ENCODE assay signal across 16 cellular contexts in genomic region chr3:184683900-184684560, GRCh38. TPM values are rescaled to one million over a fixed set of nuclear protein-coding genes. Genes with fewer than 3 reads are reported as not detected.
DNase-seq lines count a peak whose midpoint lies in the region; ATAC-seq and TF ChIP-seq lines count a peak whose summit lies in the region.
"Had no signal": no experiment of that assay in that cellular context is flagged by ENCODE, and none has a peak within 500 bp of the region (broad histone marks: within the 10 kb centered on the region; RNA-seq: fewer than 3 reads in every experiment).

No MANE protein-coding gene starts in this region.

- no peaks in the 10 kb centered on the region for H3K9me3 ChIP-seq in spleen
- H3K9me3 ChIP-seq in testis = no peaks in the 10 kb centered on the region
- no peaks in the 10 kb centered on the region for H3K9me3 ChIP-seq in ascending aorta
- H3K9me3 ChIP-seq: BE2C had no signal

- H3K4me1 ChIP-seq in spleen (peaks cover 0 to 26% (median 17%) of the 10 kb centered on the region in 6 donors), testis (peaks cover 36% of the 10 kb centered on the region), ascending aorta (no peaks in the 10 kb centered on the region)

- H3K27ac Mint-ChIP-seq in chondrocyte (ENCODE audit: unreplicated experiment) (no peak overlapping the region), nephron (peak overlapping the region; percentile 90 to 97 (median 95))
- H3K27ac Mint-ChIP-seq: CD4-positive, CD25-positive, alpha-beta regulatory T cell; CD8-positive, alpha-beta memory T cell; H9 had no signal

- H3K27me3 Mint-ChIP-seq in chondrocyte (ENCODE audit: low read depth) = no peaks in the 10 kb centered on the region
- H3K27me3 Mint-ChIP-seq in nephron (ENCODE audit: low read depth) = no peaks in the 10 kb centered on the region

- H3K4me3 Mint-ChIP-seq in chondrocyte (ENCODE audit: unreplicated experiment) (no peak overlapping the region), nephron (no peak overlapping the region)
- H3K4me3 Mint-ChIP-seq: CD4-positive, CD25-positive, alpha-beta regulatory T cell; CD8-positive, alpha-beta memory T cell; H9 had no signal

- H3K36me3 Mint-ChIP-seq in chondrocyte (ENCODE audit: low read depth) (no peaks in the 10 kb centered on the region), nephron (ENCODE audit: low read depth) (no peaks in the 10 kb centered on the region)
- H3K36me3 Mint-ChIP-seq: CD4-positive, CD25-positive, alpha-beta regulatory T cell; CD8-positive, alpha-beta memory T cell had no signal

- H3K36me3 ChIP-seq in H7 (replicated peaks; ENCODE audit: control insufficient read depth, insufficient read depth, low read length) (no peaks in the 10 kb centered on the region), spleen (no peaks in the 10 kb centered on the region), testis (ENCODE audit: low read depth, missing control alignments) (no peaks in the 10 kb centered on the region), ascending aorta (no peaks in the 10 kb centered on the region)
- H3K36me3 ChIP-seq: BE2C had no signal

- DNase-seq in H7 (peak; percentile 8), chondrocyte (ENCODE audit: low spot score) (peak; percentile 54), spleen (peak; percentile 55), testis (no peak), ascending aorta (ENCODE audit: low spot score in 2 of 2) (no peak)
- DNase-seq: BE2C; C1 segment of cervical spinal cord; CD4-positive, CD25-positive, alpha-beta regulatory T cell; CD8-positive, alpha-beta memory T cell; COR-L47; DMS 273 treated with DMSO at 0.1 percent for 48 hours; DMS53; GOT3; H9 had no signal

- H3K4me3 ChIP-seq in H7 (ENCODE audit: insufficient read depth, low read depth, low read length) (no peak overlapping the region), spleen (no peak overlapping the region), testis (no peak overlapping the region), ascending aorta (no peak overlapping the region)

- intact Hi-C loops in spleen (cut with DNase I; ENCODE audit: low total_unique reads) (no loop called here), testis (cut with DNase I; ENCODE audit: low total_unique reads) (no loop called here), ascending aorta (cut with DNase I) (no loop called here)

- H3K27ac ChIP-seq in spleen = no peak overlapping the region
- H3K27ac ChIP-seq in testis = no peak overlapping the region
- no peak overlapping the region for H3K27ac ChIP-seq in ascending aorta

- no peak for ATAC-seq in GM21360 (IDR thresholded peaks at IDR 0.05; ENCODE audit: unreplicated experiment)

- H3K27me3 ChIP-seq in H7 (ENCODE audit: control insufficient read depth, insufficient read depth, low read length) (no peaks in the 10 kb centered on the region), spleen (replicated peaks in 1 of 7) (peaks cover 0 to 4% (median 0%) of the 10 kb centered on the region in 7 donors), testis (no peaks in the 10 kb centered on the region), ascending aorta (no peaks in the 10 kb centered on the region)
- H3K27me3 ChIP-seq: BE2C had no signal

- WGBS in spleen, 5 donors = 90 to 98% (median 94%) methylated on average over 12 of the region's 12 CpGs
- WGBS in testis, 2 donors = 88 to 93% methylated on average over 11 to 12 of the region's 12 CpGs

- no peaks in the 10 kb centered on the region for H3K9me3 Mint-ChIP-seq in chondrocyte (ENCODE audit: low read depth)
- no peaks in the 10 kb centered on the region for H3K9me3 Mint-ChIP-seq in nephron
- H3K9me3 Mint-ChIP-seq: CD8-positive, alpha-beta memory T cell had no signal

- TF ChIP-seq POLR2A in spleen (IDR thresholded peaks at IDR 0.05) = no peak
- TF ChIP-seq POLR2A in testis (IDR thresholded peaks at IDR 0.05) = no peak

- TF ChIP-seq CTCF in chondrocyte (IDR thresholded peaks at IDR 0.05) (no peak), nephron (IDR thresholded peaks at IDR 0.05; ENCODE audit: unreplicated experiment in 3 of 3) (no peak), spleen (IDR thresholded peaks at IDR 0.05 in 8 of 11, conservative IDR thresholded peaks at IDR 0.05 in 3 of 11) (no peak), testis (IDR thresholded peaks at IDR 0.05) (no peak), ascending aorta (IDR thresholded peaks at IDR 0.05) (no peak)

- H3K4me1 Mint-ChIP-seq in chondrocyte (ENCODE audit: low read depth) (peaks cover 43% of the 10 kb centered on the region), nephron (peaks cover 68% of the 10 kb centered on the region)
- H3K4me1 Mint-ChIP-seq: CD4-positive, CD25-positive, alpha-beta regulatory T cell had no signal

RNA-seq across cellular contexts. Expression of gene MAGEF1, which starts 27.8 kb away (rescaled TPM):
- total RNA-seq in H7 (2014; rRNA removed; shearing (Covaris generic)) = 59.8 and 61.0 TPM in 2 replicates
- total RNA-seq in chondrocyte = 35.0 to 37.8 TPM (median 36.1 TPM) in 3 replicates
- total RNA-seq in spleen = 10 to 100 TPM; 16.5 to 22.6 (median 19.0) TPM
- 10 to 100 TPM; 36.2 to 42.1 (median 38.1) TPM for polyA plus RNA-seq in spleen
- 10 to 100 TPM; 22.8 to 33.5 TPM for total RNA-seq in testis
- polyA plus RNA-seq in testis (ENCODE audit: insufficient read depth, low read depth, low replicate concordance) = 25.1 TPM
- total RNA-seq in ascending aorta = 5.2 TPM

Comparison
In these comparisons a context has a peak if more than half of its experiments do, and no peak if none do; other contexts are left out.
1. DNase-seq: peak in H7 (single experiment), chondrocyte (single experiment) and spleen (single experiment); none in testis (single experiment) and ascending aorta (0 of 2).